8 cellular contexts compared by ENCODE assay signal in the genomic region with DNA sequence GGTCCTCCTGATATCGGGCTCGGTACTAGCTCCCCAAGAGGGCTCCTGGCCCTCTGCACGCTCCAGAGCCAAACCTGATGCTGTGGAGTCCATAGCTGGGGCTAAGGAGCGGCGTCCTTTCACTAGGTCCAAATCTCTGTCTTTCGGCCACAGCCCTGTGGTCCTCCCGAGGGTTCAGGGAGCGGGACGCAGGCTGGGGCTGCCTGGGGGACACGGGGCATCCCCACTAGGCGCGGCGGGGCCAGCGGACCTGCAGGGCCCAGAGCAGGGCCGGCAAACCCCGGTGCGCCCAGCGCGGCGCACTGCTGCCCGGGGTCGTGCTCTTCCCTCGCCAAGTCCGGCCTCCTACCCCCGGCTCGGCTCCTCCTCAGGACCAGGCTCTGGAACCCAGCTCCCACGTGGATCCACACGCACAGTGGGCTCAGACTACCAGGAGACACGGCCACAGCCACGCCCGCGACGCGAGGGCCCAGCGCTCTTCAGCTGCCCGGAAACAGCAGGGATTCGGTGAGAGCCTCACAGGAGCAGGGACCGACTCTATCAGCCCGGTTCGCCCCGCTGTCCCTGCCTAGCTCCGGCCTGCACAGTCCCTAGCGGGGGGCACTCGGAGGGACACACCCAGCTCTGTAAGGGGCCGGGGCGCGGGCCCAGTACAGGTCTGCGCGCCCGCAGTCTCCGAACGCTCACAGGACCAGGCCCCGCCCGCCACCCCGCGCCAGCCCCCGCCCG. TPM values are rescaled to one million over a fixed set of nuclear protein-coding genes. Genes with fewer than 3 reads are reported as not detected.
A peak's percentile ranks its signal among the peaks of the same experiment; 100 is the strongest.
DNase-seq lines count a peak whose midpoint lies in the region; TF ChIP-seq lines count a peak whose summit lies in the region.

No MANE protein-coding gene starts in this region.

- H3K4me1 ChIP-seq in muscle layer of colon (ENCODE audit: insufficient read depth, low read length): peaks cover 11% of the 10 kb centered on the region
- peaks cover 0 to 16% (median 12%) of the 10 kb centered on the region in 4 donors for H3K4me1 ChIP-seq in tibial artery

- H3K9me3 ChIP-seq in muscle layer of colon (ENCODE audit: low read length) (no peaks in the 10 kb centered on the region), tibial artery (no peaks in the 10 kb centered on the region)

- TF ChIP-seq CTCF in LNCaP clone FGC (IDR thresholded peaks at IDR 0.05; ENCODE audit: control insufficient read depth, extremely low read depth, insufficient read depth) (no peak), tibial artery (IDR thresholded peaks at IDR 0.05) (no peak)

- H3K9ac ChIP-seq in muscle layer of colon (ENCODE audit: low read length): peak overlapping the region; percentile 66

- DNase-seq in NOMO-1 (lab: John Stamatoyannopoulos, UW; ENCODE audit: unreplicated experiment in 2 of 2) (peak; percentile 10 to 22), NOMO-1 treated with dmso at 0.1 percent for 144 hours (lab: John Stamatoyannopoulos, UW; ENCODE audit: unreplicated experiment) (no peak), H7 (peak; percentile 81), LNCaP clone FGC (ENCODE audit: low read depth) (no peak), fibroblast of gingiva (ENCODE audit: low read depth) (peak; percentile 48), tibial artery (peak; percentile 40 to 72)
- peak; percentile 76 for DNase-seq in activated CD8-positive, alpha-beta memory T cell treated with anti-CD3 and anti-CD28 coated beads, Interleukin-2, amount 50 U/mL, for 48 hours

- intact Hi-C loops in tibial artery (cut with DNase I; ENCODE audit: low total_unique reads): loop anchor here (5.0 kb wide), 1 partner anchor 37 kb away; the partner anchor contains the start of gene MRPS5

- peak overlapping the region; percentile 74 for H3K27ac ChIP-seq in muscle layer of colon (ENCODE audit: low read depth, low read length)
- H3K27ac ChIP-seq in tibial artery: peak overlapping the region; percentile 90 to 92

- H3K4me3 ChIP-seq in H7 (ENCODE audit: insufficient read depth, low read depth, low read length) (peak overlapping the region; percentile 82), LNCaP clone FGC (ENCODE audit: low read depth, low read length) (peak overlapping the region; percentile 67), muscle layer of colon (ENCODE audit: low read depth in 1 of 2, low read length in 2 of 2) (peak overlapping the region; percentile 78 to 85), tibial artery (peak overlapping the region; percentile 82 to 87)

- H3K27me3 ChIP-seq in H7 (ENCODE audit: control insufficient read depth, insufficient read depth, low read length): peaks cover 27% of the 10 kb centered on the region
- no peaks in the 10 kb centered on the region for H3K27me3 ChIP-seq in muscle layer of colon (ENCODE audit: control insufficient read depth in 1 of 2, insufficient read depth in 2 of 2, low read length in 2 of 2)
- no peaks in the 10 kb centered on the region for H3K27me3 ChIP-seq in tibial artery

- H3K36me3 ChIP-seq in H7 (replicated peaks; ENCODE audit: control insufficient read depth, insufficient read depth, low read length): peaks cover 2% of the 10 kb centered on the region; the same call in 1 of the 2 replicates
- peaks cover 25% of the 10 kb centered on the region for H3K36me3 ChIP-seq in muscle layer of colon (ENCODE audit: insufficient read depth, low read length)
- H3K36me3 ChIP-seq in tibial artery: peaks cover 27 to 35% (median 28%) of the 10 kb centered on the region in 3 donors

RNA-seq across cellular contexts. Expression of gene ZNF514, which starts 0.6 kb away (rescaled TPM):
- 5.2 and 11.4 TPM in 2 replicates for total RNA-seq in H7 (2014; rRNA removed; shearing (Covaris generic))

RNA-seq across cellular contexts. Expression of gene ZNF2, which starts 6.6 kb away (rescaled TPM):
- total RNA-seq in H7 (2014; rRNA removed; shearing (Covaris generic)): 4.9 and 7.4 TPM in 2 replicates

RNA-seq across cellular contexts. Expression of gene MRPS5, which starts 37.4 kb away (rescaled TPM):
- total RNA-seq in H7 (2014; rRNA removed; shearing (Covaris generic)): 71.7 and 104 TPM in 2 replicates

RNA-seq across cellular contexts. Expression of gene ZNF892, which starts 48.3 kb away (rescaled TPM):
- total RNA-seq in H7 (2014; rRNA removed; shearing (Covaris generic)): 4.6 and 4.7 TPM in 2 replicates

Comparison
In these comparisons a context has a peak if more than half of its experiments do, and no peak if none do; other contexts are left out.
1. DNase-seq: peak in NOMO-1 (2 of 2), H7 (single experiment), activated CD8-positive, alpha-beta memory T cell treated with anti-CD3 and anti-CD28 coated beads, Interleukin-2, amount 50 U/mL, for 48 hours (single experiment), fibroblast of gingiva (single experiment) and tibial artery (2 of 2); none in NOMO-1 treated with dmso at 0.1 percent for 144 hours (single experiment) and LNCaP clone FGC (single experiment).
2. Peak in every context shown above with its lines, with median percentiles within 50 percentile points of each other: H3K4me3 ChIP-seq.